Comparison of ENCODE assay signal across 24 cellular contexts in the genomic region with DNA sequence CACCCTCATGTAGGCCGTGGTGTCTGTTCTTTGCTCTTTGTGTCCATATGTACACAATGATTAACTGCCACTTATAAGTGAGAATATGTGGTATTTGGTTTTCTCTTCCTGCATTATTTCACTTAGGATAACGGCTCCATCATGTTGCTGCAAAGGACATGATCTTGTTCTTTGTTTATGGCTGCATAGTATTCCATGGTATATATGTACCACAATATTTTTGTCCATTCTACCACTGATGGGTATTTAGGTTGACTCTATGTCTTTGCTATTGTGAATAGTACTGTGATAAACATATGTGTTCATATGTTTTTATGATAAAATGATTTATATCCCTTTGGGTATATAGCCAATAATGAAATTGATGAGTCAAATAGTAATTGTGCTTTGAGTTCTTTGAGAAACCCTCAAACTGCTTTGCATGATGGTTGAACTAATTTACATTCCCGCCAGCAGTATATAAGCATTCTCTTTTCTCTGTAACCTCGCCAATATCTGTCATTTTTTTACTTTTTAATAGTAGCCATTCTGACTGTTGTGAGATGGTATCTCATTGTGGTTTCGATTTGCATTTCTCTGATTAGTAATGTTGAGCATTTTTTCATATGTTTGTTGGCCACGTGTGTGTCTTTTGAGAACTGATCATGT.
DNase-seq lines count a peak whose midpoint lies in the region; ATAC-seq, FAIRE-seq and TF ChIP-seq lines count a peak whose summit lies in the region.
"Had no signal": no experiment of that assay in that cellular context is flagged by ENCODE, and none has a peak within 500 bp of the region (broad histone marks: within the 10 kb centered on the region; RNA-seq: fewer than 3 reads in every experiment).

No MANE protein-coding gene starts in this region.

- POLR2A ChIA-PET in HEK293 (lab: Yijun Ruan, JAX) (no interaction called here), K562 (lab: Yijun Ruan, JAX) (no interaction called here)

- no peak overlapping the region for H3K4me3 ChIP-seq in HEK293 (ENCODE audit: low read depth, low read length)
- H3K4me3 ChIP-seq in K562, result no peak overlapping the region
- H3K4me3 ChIP-seq: A549; BLaER1 treated with 17β-estradiol and CSF1 and Interleukin-3, amounts not matched to agents 10 nM and 100 nM; GM23248 had no signal

- CTCF ChIA-PET in HEK293 (lab: Yijun Ruan, JAX), result no interaction called here
- CTCF ChIA-PET in K562 (lab: Yijun Ruan, JAX; ENCODE audit: low intra/inter-chr PET ratio), result no interaction called here

- intact Hi-C loops in K562 (cut with micrococcal nuclease) (no loop called here), left colon (cut with DNase I, micrococcal nuclease) (no loop called here)

- no peak for TF ChIP-seq EP300 in K562 (IDR thresholded peaks at IDR 0.05; ENCODE audit: low read length)

- WGBS in K562 (ENCODE audit: insufficient coverage, low coverage, missing lambda C conversion rate), result 3% methylated on average over 6 of the region's 6 CpGs

- H3K36me3 ChIP-seq in HEK293 (ENCODE audit: control insufficient read depth in 2 of 2, insufficient read depth in 1 of 2, low read length in 2 of 2), result no peaks in the 10 kb centered on the region
- H3K36me3 ChIP-seq in K562 (ENCODE audit: control insufficient read depth, insufficient read depth, low read length), result no peaks in the 10 kb centered on the region
- H3K36me3 ChIP-seq: BE2C; BLaER1 treated with 17β-estradiol and CSF1 and Interleukin-3, amounts not matched to agents 10 nM and 100 nM had no signal

- no peaks in the 10 kb centered on the region for H3K9me1 ChIP-seq in K562 (ENCODE audit: control insufficient read depth, insufficient read depth, low read length)

- no peak for DNase-seq in K562 (ENCODE audit: extremely low read depth in 1 of 4, low spot score in 3 of 4)
- no peak for DNase-seq in activated CD4-positive, CD25-positive, alpha-beta regulatory T cell treated with anti-CD3 and anti-CD28 coated beads, Interleukin-2, amount 50 U/mL, for 72 hours
- DNase-seq in left colon, result no peak
- DNase-seq: 8988T; ACHN; AML-193; BE2C; CD4-positive, alpha-beta T cell; CD8-positive, alpha-beta memory T cell; DMS 273 treated with DMSO at 0.1 percent for 48 hours; DMS79 treated with DMSO at 0.1 percent for 48 hours; GF-D8; GM23248; H7; HCEC 1CT had no signal

- no peak overlapping the region for H3K9ac ChIP-seq in K562 (ENCODE audit: insufficient read depth in 1 of 2, low read depth in 2 of 2, low read length in 2 of 2)
- H3K9ac ChIP-seq: BLaER1 treated with 17β-estradiol and CSF1 and Interleukin-3, amounts not matched to agents 10 nM and 100 nM; GM23248 had no signal

- no peak overlapping the region for H2AFZ ChIP-seq in K562 (ENCODE audit: low read depth, low read length)
- H2AFZ ChIP-seq: GM23248 had no signal

- TF ChIP-seq POLR2A in K562 (conservative IDR thresholded peaks at IDR 0.05), result no peak

- H3K4me1 ChIP-seq in HEK293 (ENCODE audit: control insufficient read depth, insufficient read depth, low read length), result peaks cover 3% of the 10 kb centered on the region; the same call in 1 of the 2 replicates
- H3K4me1 ChIP-seq in K562 (replicated peaks in 1 of 2; ENCODE audit: control insufficient read depth in 2 of 2, insufficient read depth in 2 of 2, low read length in 2 of 2), result no peaks in the 10 kb centered on the region
- H3K4me1 ChIP-seq: A549; BE2C; BLaER1 treated with 17β-estradiol and CSF1 and Interleukin-3, amounts not matched to agents 10 nM and 100 nM had no signal

- H3K4me2 ChIP-seq in K562 (ENCODE audit: insufficient read depth, low read length), result no peak overlapping the region
- H3K4me2 ChIP-seq: A549; BLaER1 treated with 17β-estradiol and CSF1 and Interleukin-3, amounts not matched to agents 10 nM and 100 nM had no signal

- no TSS peak for BruUV-seq in K562 (replicated peaks; lab: Mats Ljungman, UMichigan)

- ATAC-seq in GM18520 (IDR thresholded peaks at IDR 0.05; ENCODE audit: unreplicated experiment) (peak; percentile 64), GM18907 (IDR thresholded peaks at IDR 0.05; ENCODE audit: unreplicated experiment) (peak; percentile 61), K562 (no peak), left colon (no peak), GM21390 (IDR thresholded peaks at IDR 0.05; ENCODE audit: unreplicated experiment) (no peak)
- ATAC-seq: A549 had no signal

- H3K27ac ChIP-seq in HEK293 (ENCODE audit: extremely low read depth, low read depth, low read length) (no peak overlapping the region), K562 (ENCODE audit: extremely low read depth, low read depth, low read length) (no peak overlapping the region)
- H3K27ac ChIP-seq: A549; BLaER1 treated with 17β-estradiol and CSF1 and Interleukin-3, amounts not matched to agents 10 nM and 100 nM; GM23248 had no signal

- no peaks in the 10 kb centered on the region for H3K79me2 ChIP-seq in K562 (ENCODE audit: control insufficient read depth, insufficient read depth, low read length)

- no peak for TF ChIP-seq RAD21 in K562 (CRISPR knock-in tag; conservative IDR thresholded peaks at IDR 0.05 in 1 of 2, IDR thresholded peaks at IDR 0.05 in 1 of 2)

- FAIRE-seq in K562 (lab: Jason Lieb, UNC), result no peak
- FAIRE-seq: A549, D721Med, GM12892, H1 had no signal

- TF ChIP-seq CTCF in HEK293 (tag by site-specific recombination; IDR thresholded peaks at IDR 0.05) (no peak), K562 (IDR thresholded peaks at IDR 0.05 in 2 of 3, conservative IDR thresholded peaks at IDR 0.05 in 1 of 3; ENCODE audit: insufficient read depth in 2 of 3, low read depth in 1 of 3, low read length in 3 of 3) (no peak)

- no peaks in the 10 kb centered on the region for H3K27me3 ChIP-seq in K562 (ENCODE audit: control insufficient read depth in 2 of 2, insufficient read depth in 2 of 2, low read length in 2 of 2)
- H3K27me3 ChIP-seq: BE2C; BLaER1 treated with 17β-estradiol and CSF1 and Interleukin-3, amounts not matched to agents 10 nM and 100 nM had no signal

- H3K9me3 ChIP-seq in HEK293 (ENCODE audit: control insufficient read depth, insufficient read depth, low read depth, low read length) (no peaks in the 10 kb centered on the region), K562 (replicated peaks; ENCODE audit: control insufficient read depth, insufficient read depth, low read depth, low read length) (no peaks in the 10 kb centered on the region)
- H3K9me3 ChIP-seq: A549; BE2C; BLaER1 treated with 17β-estradiol and CSF1 and Interleukin-3, amounts not matched to agents 10 nM and 100 nM had no signal

- no peaks in the 10 kb centered on the region for H4K20me1 ChIP-seq in K562 (replicated peaks; ENCODE audit: control insufficient read depth, insufficient read depth, low read length)
- H4K20me1 ChIP-seq: BLaER1 treated with 17β-estradiol and CSF1 and Interleukin-3, amounts not matched to agents 10 nM and 100 nM had no signal

- in situ Hi-C loops in K562 (cut with MboI), result no loop called here

TF ChIP-seq in HEK293, 187 proteins besides CTCF, POLR2A, EP300 and RAD21:
- TF ChIP-seq ZNF514 (tag by site-specific recombination; IDR thresholded peaks at IDR 0.05) (no peak), SETDB1 (IDR thresholded peaks at IDR 0.05; ENCODE audit: insufficient read length, low read length) (peak; percentile 22), ZNF146 (tag by site-specific recombination; IDR thresholded peaks at IDR 0.05) (peak; percentile 75; the same call in 1 of the 2 replicates), ZNF830 (tag by site-specific recombination; IDR thresholded peaks at IDR 0.05; ENCODE audit: low read depth) (no peak), ZNF558 (tag by site-specific recombination; IDR thresholded peaks at IDR 0.05) (no peak)

TF ChIP-seq in K562, 482 proteins besides CTCF, POLR2A, EP300 and RAD21:
- TF ChIP-seq ZNF146 (CRISPR knock-in tag; IDR thresholded peaks at IDR 0.05; ENCODE audit: unreplicated experiment), result peak; percentile 42
- TF ChIP-seq, protein P1, sequence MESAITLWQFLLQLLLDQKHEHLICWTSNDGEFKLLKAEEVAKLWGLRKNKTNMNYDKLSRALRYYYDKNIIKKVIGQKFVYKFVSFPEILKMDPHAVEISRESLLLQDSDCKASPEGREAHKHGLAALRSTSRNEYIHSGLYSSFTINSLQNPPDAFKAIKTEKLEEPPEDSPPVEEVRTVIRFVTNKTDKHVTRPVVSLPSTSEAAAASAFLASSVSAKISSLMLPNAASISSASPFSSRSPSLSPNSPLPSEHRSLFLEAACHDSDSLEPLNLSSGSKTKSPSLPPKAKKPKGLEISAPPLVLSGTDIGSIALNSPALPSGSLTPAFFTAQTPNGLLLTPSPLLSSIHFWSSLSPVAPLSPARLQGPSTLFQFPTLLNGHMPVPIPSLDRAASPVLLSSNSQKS (CRISPR knock-in tag; IDR thresholded peaks at IDR 0.05), result no peak
- TF ChIP-seq ZBTB17 (CRISPR knock-in tag; IDR thresholded peaks at IDR 0.05), result no peak
- TF ChIP-seq, protein P2, sequence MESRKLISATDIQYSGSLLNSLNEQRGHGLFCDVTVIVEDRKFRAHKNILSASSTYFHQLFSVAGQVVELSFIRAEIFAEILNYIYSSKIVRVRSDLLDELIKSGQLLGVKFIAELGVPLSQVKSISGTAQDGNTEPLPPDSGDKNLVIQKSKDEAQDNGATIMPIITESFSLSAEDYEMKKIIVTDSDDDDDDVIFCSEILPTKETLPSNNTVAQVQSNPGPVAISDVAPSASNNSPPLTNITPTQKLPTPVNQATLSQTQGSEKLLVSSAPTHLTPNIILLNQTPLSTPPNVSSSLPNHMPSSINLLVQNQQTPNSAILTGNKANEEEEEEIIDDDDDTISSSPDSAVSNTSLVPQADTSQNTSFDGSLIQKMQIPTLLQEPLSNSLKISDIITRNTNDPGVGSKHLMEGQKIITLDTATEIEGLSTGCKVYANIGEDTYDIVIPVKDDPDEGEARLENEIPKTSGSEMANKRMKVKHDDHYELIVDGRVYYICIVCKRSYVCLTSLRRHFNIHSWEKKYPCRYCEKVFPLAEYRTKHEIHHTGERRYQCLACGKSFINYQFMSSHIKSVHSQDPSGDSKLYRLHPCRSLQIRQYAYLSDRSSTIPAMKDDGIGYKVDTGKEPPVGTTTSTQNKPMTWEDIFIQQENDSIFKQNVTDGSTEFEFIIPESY (CRISPR knock-in tag; IDR thresholded peaks at IDR 0.05), result no peak
TF ChIP-seq in K562: peak in this region for 1.

Comparison
In these comparisons a context has a peak if more than half of its experiments do, and no peak if none do; other contexts are left out.
1. ATAC-seq: peak in GM18520 (single experiment) and GM18907 (single experiment); none in K562 (single experiment), left colon (single experiment) and GM21390 (single experiment).